1 cellular context compared by ENCODE assay signal in genomic region chr1:31742462-31743212, GRCh38.
A peak's percentile ranks its signal among the peaks of the same experiment; 100 is the strongest.
TF ChIP-seq lines count a peak whose summit lies in the region.

No MANE protein-coding gene starts in this region.

TF ChIP-seq in K562, 482 proteins besides CTCF, POLR2A, EP300 and RAD21 (continued from another document and continues in another):
- no peak for TF ChIP-seq ZNF121 (CRISPR knock-in tag; conservative IDR thresholded peaks at IDR 0.05)
- TF ChIP-seq ZNF175 (CRISPR knock-in tag; IDR thresholded peaks at IDR 0.05; ENCODE audit: low read depth) = no peak
- no peak for TF ChIP-seq ZNF77 (CRISPR knock-in tag; IDR thresholded peaks at IDR 0.05)
- no peak for TF ChIP-seq NEUROD1 (IDR thresholded peaks at IDR 0.05; ENCODE audit: borderline replicate concordance, low read depth, low read length, partially characterized antibody)
- TF ChIP-seq CEBPB (tag; IDR thresholded peaks at IDR 0.05) = no peak
- no peak for TF ChIP-seq ZNF444 (CRISPR knock-in tag; IDR thresholded peaks at IDR 0.05)
- TF ChIP-seq ZNF764 (CRISPR knock-in tag; IDR thresholded peaks at IDR 0.05; ENCODE audit: low read depth) = no peak
- TF ChIP-seq KLF1 (tag; IDR thresholded peaks at IDR 0.05) = 0 out of 2 replicates have a peak, but pooled peaks have one; percentile 22
- TF ChIP-seq, protein P1, sequence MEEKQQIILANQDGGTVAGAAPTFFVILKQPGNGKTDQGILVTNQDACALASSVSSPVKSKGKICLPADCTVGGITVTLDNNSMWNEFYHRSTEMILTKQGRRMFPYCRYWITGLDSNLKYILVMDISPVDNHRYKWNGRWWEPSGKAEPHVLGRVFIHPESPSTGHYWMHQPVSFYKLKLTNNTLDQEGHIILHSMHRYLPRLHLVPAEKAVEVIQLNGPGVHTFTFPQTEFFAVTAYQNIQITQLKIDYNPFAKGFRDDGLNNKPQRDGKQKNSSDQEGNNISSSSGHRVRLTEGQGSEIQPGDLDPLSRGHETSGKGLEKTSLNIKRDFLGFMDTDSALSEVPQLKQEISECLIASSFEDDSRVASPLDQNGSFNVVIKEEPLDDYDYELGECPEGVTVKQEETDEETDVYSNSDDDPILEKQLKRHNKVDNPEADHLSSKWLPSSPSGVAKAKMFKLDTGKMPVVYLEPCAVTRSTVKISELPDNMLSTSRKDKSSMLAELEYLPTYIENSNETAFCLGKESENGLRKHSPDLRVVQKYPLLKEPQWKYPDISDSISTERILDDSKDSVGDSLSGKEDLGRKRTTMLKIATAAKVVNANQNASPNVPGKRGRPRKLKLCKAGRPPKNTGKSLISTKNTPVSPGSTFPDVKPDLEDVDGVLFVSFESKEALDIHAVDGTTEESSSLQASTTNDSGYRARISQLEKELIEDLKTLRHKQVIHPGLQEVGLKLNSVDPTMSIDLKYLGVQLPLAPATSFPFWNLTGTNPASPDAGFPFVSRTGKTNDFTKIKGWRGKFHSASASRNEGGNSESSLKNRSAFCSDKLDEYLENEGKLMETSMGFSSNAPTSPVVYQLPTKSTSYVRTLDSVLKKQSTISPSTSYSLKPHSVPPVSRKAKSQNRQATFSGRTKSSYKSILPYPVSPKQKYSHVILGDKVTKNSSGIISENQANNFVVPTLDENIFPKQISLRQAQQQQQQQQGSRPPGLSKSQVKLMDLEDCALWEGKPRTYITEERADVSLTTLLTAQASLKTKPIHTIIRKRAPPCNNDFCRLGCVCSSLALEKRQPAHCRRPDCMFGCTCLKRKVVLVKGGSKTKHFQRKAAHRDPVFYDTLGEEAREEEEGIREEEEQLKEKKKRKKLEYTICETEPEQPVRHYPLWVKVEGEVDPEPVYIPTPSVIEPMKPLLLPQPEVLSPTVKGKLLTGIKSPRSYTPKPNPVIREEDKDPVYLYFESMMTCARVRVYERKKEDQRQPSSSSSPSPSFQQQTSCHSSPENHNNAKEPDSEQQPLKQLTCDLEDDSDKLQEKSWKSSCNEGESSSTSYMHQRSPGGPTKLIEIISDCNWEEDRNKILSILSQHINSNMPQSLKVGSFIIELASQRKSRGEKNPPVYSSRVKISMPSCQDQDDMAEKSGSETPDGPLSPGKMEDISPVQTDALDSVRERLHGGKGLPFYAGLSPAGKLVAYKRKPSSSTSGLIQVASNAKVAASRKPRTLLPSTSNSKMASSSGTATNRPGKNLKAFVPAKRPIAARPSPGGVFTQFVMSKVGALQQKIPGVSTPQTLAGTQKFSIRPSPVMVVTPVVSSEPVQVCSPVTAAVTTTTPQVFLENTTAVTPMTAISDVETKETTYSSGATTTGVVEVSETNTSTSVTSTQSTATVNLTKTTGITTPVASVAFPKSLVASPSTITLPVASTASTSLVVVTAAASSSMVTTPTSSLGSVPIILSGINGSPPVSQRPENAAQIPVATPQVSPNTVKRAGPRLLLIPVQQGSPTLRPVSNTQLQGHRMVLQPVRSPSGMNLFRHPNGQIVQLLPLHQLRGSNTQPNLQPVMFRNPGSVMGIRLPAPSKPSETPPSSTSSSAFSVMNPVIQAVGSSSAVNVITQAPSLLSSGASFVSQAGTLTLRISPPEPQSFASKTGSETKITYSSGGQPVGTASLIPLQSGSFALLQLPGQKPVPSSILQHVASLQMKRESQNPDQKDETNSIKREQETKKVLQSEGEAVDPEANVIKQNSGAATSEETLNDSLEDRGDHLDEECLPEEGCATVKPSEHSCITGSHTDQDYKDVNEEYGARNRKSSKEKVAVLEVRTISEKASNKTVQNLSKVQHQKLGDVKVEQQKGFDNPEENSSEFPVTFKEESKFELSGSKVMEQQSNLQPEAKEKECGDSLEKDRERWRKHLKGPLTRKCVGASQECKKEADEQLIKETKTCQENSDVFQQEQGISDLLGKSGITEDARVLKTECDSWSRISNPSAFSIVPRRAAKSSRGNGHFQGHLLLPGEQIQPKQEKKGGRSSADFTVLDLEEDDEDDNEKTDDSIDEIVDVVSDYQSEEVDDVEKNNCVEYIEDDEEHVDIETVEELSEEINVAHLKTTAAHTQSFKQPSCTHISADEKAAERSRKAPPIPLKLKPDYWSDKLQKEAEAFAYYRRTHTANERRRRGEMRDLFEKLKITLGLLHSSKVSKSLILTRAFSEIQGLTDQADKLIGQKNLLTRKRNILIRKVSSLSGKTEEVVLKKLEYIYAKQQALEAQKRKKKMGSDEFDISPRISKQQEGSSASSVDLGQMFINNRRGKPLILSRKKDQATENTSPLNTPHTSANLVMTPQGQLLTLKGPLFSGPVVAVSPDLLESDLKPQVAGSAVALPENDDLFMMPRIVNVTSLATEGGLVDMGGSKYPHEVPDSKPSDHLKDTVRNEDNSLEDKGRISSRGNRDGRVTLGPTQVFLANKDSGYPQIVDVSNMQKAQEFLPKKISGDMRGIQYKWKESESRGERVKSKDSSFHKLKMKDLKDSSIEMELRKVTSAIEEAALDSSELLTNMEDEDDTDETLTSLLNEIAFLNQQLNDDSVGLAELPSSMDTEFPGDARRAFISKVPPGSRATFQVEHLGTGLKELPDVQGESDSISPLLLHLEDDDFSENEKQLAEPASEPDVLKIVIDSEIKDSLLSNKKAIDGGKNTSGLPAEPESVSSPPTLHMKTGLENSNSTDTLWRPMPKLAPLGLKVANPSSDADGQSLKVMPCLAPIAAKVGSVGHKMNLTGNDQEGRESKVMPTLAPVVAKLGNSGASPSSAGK (IDR thresholded peaks at IDR 0.05) = peak; percentile 88
- TF ChIP-seq SIRT6 (IDR thresholded peaks at IDR 0.05; ENCODE audit: low read depth, low read length) = no peak
- TF ChIP-seq CSDE1 (IDR thresholded peaks at IDR 0.05) = no peak
- TF ChIP-seq HNRNPLL (IDR thresholded peaks at IDR 0.05; ENCODE audit: low read depth, low read length, poor library complexity, severe bottlenecking) = no peak
- TF ChIP-seq ZBED1 (IDR thresholded peaks at IDR 0.05) = no peak
- TF ChIP-seq PHF20 (IDR thresholded peaks at IDR 0.05; ENCODE audit: partially characterized antibody) = peak; percentile 28
- no peak for TF ChIP-seq ZNF695 (CRISPR knock-in tag; IDR thresholded peaks at IDR 0.05)
- TF ChIP-seq, protein P2, sequence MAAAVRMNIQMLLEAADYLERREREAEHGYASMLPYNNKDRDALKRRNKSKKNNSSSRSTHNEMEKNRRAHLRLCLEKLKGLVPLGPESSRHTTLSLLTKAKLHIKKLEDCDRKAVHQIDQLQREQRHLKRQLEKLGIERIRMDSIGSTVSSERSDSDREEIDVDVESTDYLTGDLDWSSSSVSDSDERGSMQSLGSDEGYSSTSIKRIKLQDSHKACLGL (CRISPR knock-in tag; IDR thresholded peaks at IDR 0.05; ENCODE audit: borderline replicate concordance, poor library complexity, severe bottlenecking) = no peak
- no peak for TF ChIP-seq MCM5 (IDR thresholded peaks at IDR 0.05; ENCODE audit: low read depth)
- no peak for TF ChIP-seq HSF4 (CRISPR knock-in tag; IDR thresholded peaks at IDR 0.05; ENCODE audit: borderline replicate concordance)
- no peak for TF ChIP-seq ESRRA (IDR thresholded peaks at IDR 0.05; ENCODE audit: borderline replicate concordance, low read depth)
- TF ChIP-seq YY1 (IDR thresholded peaks at IDR 0.05; ENCODE audit: borderline replicate concordance in 1 of 3, control insufficient read depth in 1 of 3, extremely low read depth in 1 of 3, insufficient read depth in 3 of 3, insufficient read length in 1 of 3, insufficient replicate concordance in 2 of 3, low read depth in 1 of 3, low read length in 2 of 3) = peak in 1 of 3 experiments; percentile 64
- TF ChIP-seq MEIS2 (IDR thresholded peaks at IDR 0.05; ENCODE audit: partially characterized antibody) = peak; percentile 88
- no peak for TF ChIP-seq E2F1 (CRISPR knock-in tag; IDR thresholded peaks at IDR 0.05)
- TF ChIP-seq ZNF407 (IDR thresholded peaks at IDR 0.05; ENCODE audit: low read depth) = no peak
- TF ChIP-seq, protein P3, sequence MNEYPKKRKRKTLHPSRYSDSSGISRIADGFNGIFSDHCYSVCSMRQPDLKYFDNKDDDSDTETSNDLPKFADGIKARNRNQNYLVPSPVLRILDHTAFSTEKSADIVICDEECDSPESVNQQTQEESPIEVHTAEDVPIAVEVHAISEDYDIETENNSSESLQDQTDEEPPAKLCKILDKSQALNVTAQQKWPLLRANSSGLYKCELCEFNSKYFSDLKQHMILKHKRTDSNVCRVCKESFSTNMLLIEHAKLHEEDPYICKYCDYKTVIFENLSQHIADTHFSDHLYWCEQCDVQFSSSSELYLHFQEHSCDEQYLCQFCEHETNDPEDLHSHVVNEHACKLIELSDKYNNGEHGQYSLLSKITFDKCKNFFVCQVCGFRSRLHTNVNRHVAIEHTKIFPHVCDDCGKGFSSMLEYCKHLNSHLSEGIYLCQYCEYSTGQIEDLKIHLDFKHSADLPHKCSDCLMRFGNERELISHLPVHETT (CRISPR knock-in tag; conservative IDR thresholded peaks at IDR 0.05 in 1 of 2, IDR thresholded peaks at IDR 0.05 in 1 of 2) = no peak
- TF ChIP-seq ZNF24 (IDR thresholded peaks at IDR 0.05) = no peak
- TF ChIP-seq FOS (IDR thresholded peaks at IDR 0.05; ENCODE audit: extremely low read depth, insufficient read length) = peak; percentile 55
- no peak for TF ChIP-seq ZNF780A (CRISPR knock-in tag; IDR thresholded peaks at IDR 0.05)
- no peak for TF ChIP-seq ZC3H11A (IDR thresholded peaks at IDR 0.05; ENCODE audit: low read depth, low read length)
- TF ChIP-seq, protein P4, sequence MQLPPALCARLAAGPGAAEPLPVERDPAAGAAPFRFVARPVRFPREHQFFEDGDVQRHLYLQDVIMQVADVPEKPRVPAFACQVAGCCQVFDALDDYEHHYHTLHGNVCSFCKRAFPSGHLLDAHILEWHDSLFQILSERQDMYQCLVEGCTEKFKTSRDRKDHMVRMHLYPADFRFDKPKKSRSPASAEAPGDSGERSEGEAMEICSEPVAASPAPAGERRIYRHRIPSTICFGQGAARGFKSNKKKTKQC (CRISPR knock-in tag; IDR thresholded peaks at IDR 0.05) = no peak
- no peak for TF ChIP-seq HCFC1 (IDR thresholded peaks at IDR 0.05; ENCODE audit: low read depth, low read length)
- no peak for TF ChIP-seq HIVEP1 (CRISPR knock-in tag; IDR thresholded peaks at IDR 0.05)
- no peak for TF ChIP-seq ZNF76 (CRISPR knock-in tag; IDR thresholded peaks at IDR 0.05; ENCODE audit: borderline replicate concordance)
- 0 out of 4 replicates have a peak, but pooled peaks of 1 of the 2 experiments have one; percentile 29 for TF ChIP-seq MAZ (CRISPR knock-in tag; conservative IDR thresholded peaks at IDR 0.05 in 1 of 2, IDR thresholded peaks at IDR 0.05 in 1 of 2)
- TF ChIP-seq, protein P5, sequence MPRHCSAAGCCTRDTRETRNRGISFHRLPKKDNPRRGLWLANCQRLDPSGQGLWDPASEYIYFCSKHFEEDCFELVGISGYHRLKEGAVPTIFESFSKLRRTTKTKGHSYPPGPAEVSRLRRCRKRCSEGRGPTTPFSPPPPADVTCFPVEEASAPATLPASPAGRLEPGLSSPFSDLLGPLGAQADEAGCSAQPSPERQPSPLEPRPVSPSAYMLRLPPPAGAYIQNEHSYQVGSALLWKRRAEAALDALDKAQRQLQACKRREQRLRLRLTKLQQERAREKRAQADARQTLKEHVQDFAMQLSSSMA (CRISPR knock-in tag; IDR thresholded peaks at IDR 0.05) = no peak
- TF ChIP-seq KAT2B (IDR thresholded peaks at IDR 0.05; ENCODE audit: low read depth, low read length) = no peak
- no peak for TF ChIP-seq ZNF134 (CRISPR knock-in tag; conservative IDR thresholded peaks at IDR 0.05)
- no peak for TF ChIP-seq RBBP5 (IDR thresholded peaks at IDR 0.05; ENCODE audit: borderline replicate concordance, insufficient read depth, low read length, poor library complexity, severe bottlenecking)
